In genomic region chr2:217713395-217714267, GRCh38 we compare ENCODE assay signal across 8 cellular contexts.
DNase-seq lines count a peak whose midpoint lies in the region; ATAC-seq, FAIRE-seq and TF ChIP-seq lines count a peak whose summit lies in the region.

No MANE protein-coding gene starts in this region.

- H3K36me3 ChIP-seq in colonic mucosa (no peaks in the 10 kb centered on the region), HepG2 (replicated peaks in 1 of 2; ENCODE audit: control insufficient read depth in 1 of 2, insufficient read depth in 2 of 2, low read length in 2 of 2) (no peaks in the 10 kb centered on the region)

- peaks cover 2% of the 10 kb centered on the region for H3K4me1 Mint-ChIP-seq in activated CD4-positive, alpha-beta T cell treated with anti-CD3 and anti-CD28 coated beads, Interleukin-2, amount 10 ng/mL, durations not matched to agents 7 days and 5 days

- no peak overlapping the region for H3K4me3 Mint-ChIP-seq in activated CD4-positive, alpha-beta T cell treated with anti-CD3 and anti-CD28 coated beads, Interleukin-2, amount 10 ng/mL, durations not matched to agents 7 days and 5 days

- no peaks in the 10 kb centered on the region for H3K9me3 ChIP-seq in colonic mucosa
- no peaks in the 10 kb centered on the region for H3K9me3 ChIP-seq in HepG2 (ENCODE audit: low read length)

- no peak for TF ChIP-seq EP300 in HepG2 (IDR thresholded peaks at IDR 0.05; ENCODE audit: low read depth in 2 of 2, low read length in 2 of 2)
- TF ChIP-seq EP300 in HepG2 (CRISPR knock-in tag; IDR thresholded peaks at IDR 0.05; ENCODE audit: borderline replicate concordance) = no peak

- no peaks in the 10 kb centered on the region for H3K79me2 ChIP-seq in HepG2 (ENCODE audit: insufficient read depth, low read length)

- in situ Hi-C loops in HepG2 (cut with HindIII; ENCODE audit: extremely low pct_ligation_motif_present, low pct_unique_long_range_greater_than_20kb) = loop anchor here (5.0 kb wide), 1 partner anchor 1021 kb away; no protein-coding TSS in a partner anchor

- peak; percentile 93 for TF ChIP-seq RAD21 in HepG2 (CRISPR knock-in tag; IDR thresholded peaks at IDR 0.05)

- H3K27ac ChIP-seq in colonic mucosa = no peak overlapping the region
- H3K27ac ChIP-seq in HepG2 (ENCODE audit: extremely low read length, insufficient read depth, low read length) = no peak overlapping the region

- DNase-seq in DMS 273 (lab: John Stamatoyannopoulos, UW; ENCODE audit: unreplicated experiment) (peak; percentile 84), NCI-H526 (lab: John Stamatoyannopoulos, UW) (peak; percentile 4 to 65), colonic mucosa (peak; percentile 77), HepG2 (ENCODE audit: low spot score) (peak; percentile 55)
- peak; percentile 72 for DNase-seq in activated CD4-positive, alpha-beta T cell treated with anti-CD3 and anti-CD28 coated beads, Interleukin-2, amount 10 ng/mL, durations not matched to agents 7 days and 5 days
- peak; percentile 74 to 80 for DNase-seq in stimulated activated CD4-positive, alpha-beta T cell treated with anti-CD3 and anti-CD28 coated beads, Interleukin-2, amount 100 ng/mL, for 48 hours

- H3K9me3 Mint-ChIP-seq in activated CD4-positive, alpha-beta T cell treated with anti-CD3 and anti-CD28 coated beads, Interleukin-2, amount 10 ng/mL, durations not matched to agents 7 days and 5 days = no peaks in the 10 kb centered on the region

- peaks cover 3% of the 10 kb centered on the region for H3K27me3 Mint-ChIP-seq in activated CD4-positive, alpha-beta T cell treated with anti-CD3 and anti-CD28 coated beads, Interleukin-2, amount 10 ng/mL, durations not matched to agents 7 days and 5 days

- H3K27ac Mint-ChIP-seq in activated CD4-positive, alpha-beta T cell treated with anti-CD3 and anti-CD28 coated beads, Interleukin-2, amount 10 ng/mL, durations not matched to agents 7 days and 5 days = no peak overlapping the region

- TF ChIP-seq CTCF in colonic mucosa (IDR thresholded peaks at IDR 0.05) (peak; percentile 86), HepG2 (CRISPR knock-in tag; IDR thresholded peaks at IDR 0.05) (peak; percentile 97)

- no peak overlapping the region for H3K4me2 ChIP-seq in HepG2 (ENCODE audit: low read depth, low read length)

- intact Hi-C loops in colonic mucosa (cut with DNase I) (loop anchor here (2.0 to 10.0 kb wide), 2 partner anchors 569 to 1031 kb away; no protein-coding TSS in a partner anchor), HepG2 (cut with micrococcal nuclease; ENCODE audit: unreplicated experiment) (loop anchor here (1.0 to 10.0 kb wide), 6 partner anchors 63 to 1031 kb away; partner anchors contain the start of gene IGFBP5)

- H3K4me3 ChIP-seq in colonic mucosa (no peak overlapping the region), HepG2 (replicated peaks in 1 of 3; ENCODE audit: insufficient read depth in 1 of 3, low read depth in 2 of 3, low read length in 3 of 3) (no peak overlapping the region)

- BruUV-seq in HepG2 (replicated peaks; lab: Mats Ljungman, UMichigan) = no TSS peak

- FAIRE-seq in HepG2 (lab: Jason Lieb, UNC) = peak; percentile 92

- peak; percentile 65 for ATAC-seq in HG02852 (IDR thresholded peaks at IDR 0.05; ENCODE audit: unreplicated experiment)
- peak; percentile 89 for ATAC-seq in HepG2
- ATAC-seq in HG03457 (IDR thresholded peaks at IDR 0.05; ENCODE audit: unreplicated experiment) = no peak

- H2AFZ ChIP-seq in HepG2 (ENCODE audit: low read length) = no peak overlapping the region

- CTCF ChIA-PET in activated CD4-positive, alpha-beta T cell treated with anti-CD3 and anti-CD28 coated beads, Interleukin-2, amount 10 ng/mL, durations not matched to agents 7 days and 5 days (lab: Charles Lee) = interaction anchor here (0.6 to 2.2 kb wide), 7 partner anchors 10 to 1031 kb away, joined by 3 to 7 read pairs (median 4); no protein-coding TSS in a partner anchor
- CTCF ChIA-PET in HepG2 (lab: Yijun Ruan, JAX; ENCODE audit: low intra/inter-chr PET ratio, low total read pairs) = interaction anchor here (1.1 to 2.0 kb wide), 5 partner anchors 63 to 1031 kb away, joined by 3 to 9 read pairs (median 7); no protein-coding TSS in a partner anchor

- H3K36me3 Mint-ChIP-seq in activated CD4-positive, alpha-beta T cell treated with anti-CD3 and anti-CD28 coated beads, Interleukin-2, amount 10 ng/mL, durations not matched to agents 7 days and 5 days (ENCODE audit: low read depth) = no peaks in the 10 kb centered on the region

- POLR2A ChIA-PET in activated CD4-positive, alpha-beta T cell treated with anti-CD3 and anti-CD28 coated beads, Interleukin-2, amount 10 ng/mL, durations not matched to agents 7 days and 5 days (lab: Charles Lee) = no interaction called here
- POLR2A ChIA-PET in HepG2 (lab: Yijun Ruan, JAX) = no interaction called here

- H3K9ac ChIP-seq in colonic mucosa (ENCODE audit: low read depth in 2 of 2, low read length in 2 of 2) (no peak overlapping the region), HepG2 (ENCODE audit: insufficient read depth, low read depth, low read length) (no peak overlapping the region)

- WGBS in HepG2 (ENCODE audit: low lambda C conversion rate) = 18% methylated on average over 16 of the region's 16 CpGs

- TF ChIP-seq POLR2A in HepG2 (IDR thresholded peaks at IDR 0.05; ENCODE audit: insufficient read depth in 1 of 2, low read depth in 2 of 2, low read length in 2 of 2) = no peak

- peaks cover 9% of the 10 kb centered on the region; the same call in 1 of the 2 replicates for H4K20me1 ChIP-seq in HepG2 (ENCODE audit: insufficient read depth, low read length)

- H3K4me1 ChIP-seq in colonic mucosa = no peaks in the 10 kb centered on the region
- H3K4me1 ChIP-seq in HepG2 (ENCODE audit: insufficient read depth, low read length) = no peaks in the 10 kb centered on the region

- H3K27me3 ChIP-seq in colonic mucosa = no peaks in the 10 kb centered on the region
- H3K27me3 ChIP-seq in HepG2 (ENCODE audit: control insufficient read depth in 1 of 2, insufficient read depth in 2 of 2, low read length in 2 of 2) = peaks cover 2 to 41% of the 10 kb centered on the region in 2 experiments; a peak in 3 of 5 replicates

TF ChIP-seq in HepG2, 621 proteins besides CTCF, POLR2A, EP300 and RAD21 (continues in another document):
- no peak; the same call in 1 of the 2 replicates for TF ChIP-seq MAX (IDR thresholded peaks at IDR 0.05)
- no peak for TF ChIP-seq PBX2 (CRISPR knock-in tag; IDR thresholded peaks at IDR 0.05)
- TF ChIP-seq ATF3 (CRISPR knock-in tag; IDR thresholded peaks at IDR 0.05) = peak; percentile 63; the same call in 1 of the 2 replicates
- no peak for TF ChIP-seq KLF15 (CRISPR knock-in tag; IDR thresholded peaks at IDR 0.05; ENCODE audit: borderline replicate concordance)
- TF ChIP-seq ZNF687 (CRISPR knock-in tag; IDR thresholded peaks at IDR 0.05) = no peak
- TF ChIP-seq ZBTB7B (CRISPR knock-in tag; IDR thresholded peaks at IDR 0.05) = no peak
- no peak for TF ChIP-seq PCBP2 (optimal IDR thresholded peaks at IDR 0.05; ENCODE audit: low read depth, low read length, poor library complexity, severe bottlenecking)
- no peak for TF ChIP-seq ZSCAN31 (CRISPR knock-in tag; IDR thresholded peaks at IDR 0.05; ENCODE audit: low read depth)
- no peak; the same call in 1 of the 2 replicates for TF ChIP-seq ZFP41 (CRISPR knock-in tag; IDR thresholded peaks at IDR 0.05; ENCODE audit: borderline replicate concordance)
- no peak for TF ChIP-seq DMAP1 (CRISPR knock-in tag; IDR thresholded peaks at IDR 0.05)
